Comparison of ENCODE assay signal across 8 cellular contexts in the genomic region with DNA sequence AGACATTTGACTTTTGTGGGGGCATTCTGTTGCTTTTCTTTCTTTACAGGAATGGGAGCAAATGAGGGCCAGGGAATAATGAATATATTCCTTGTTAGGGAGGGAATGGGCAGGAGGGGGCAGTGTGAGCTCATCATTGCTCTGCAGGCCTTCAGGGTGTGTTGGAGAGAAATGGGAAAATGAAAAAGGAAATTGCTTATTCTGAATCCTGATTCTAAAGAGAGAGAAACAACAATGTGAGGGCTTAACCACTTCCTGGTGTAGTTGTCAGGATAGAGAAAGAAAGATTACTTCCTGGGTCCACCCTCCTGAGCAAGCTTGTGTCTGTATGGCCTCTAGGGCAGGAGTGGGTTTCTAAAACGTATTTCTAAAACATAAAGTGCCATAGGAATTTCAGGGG. TPM values are rescaled to one million over a fixed set of nuclear protein-coding genes. Genes with fewer than 3 reads are reported as not detected.
DNase-seq lines count a peak whose midpoint lies in the region; ATAC-seq and TF ChIP-seq lines count a peak whose summit lies in the region.

No MANE protein-coding gene starts in this region.

- H3F3A ChIP-seq in Loucy (ENCODE audit: low read depth) = no peaks in the 10 kb centered on the region

- H3K36me3 Mint-ChIP-seq in WTC11 = peaks cover 24% of the 10 kb centered on the region

- no peaks in the 10 kb centered on the region for H3K9me3 ChIP-seq in Loucy (ENCODE audit: insufficient read depth, low read depth, low read length)

- H4K20me1 ChIP-seq in Loucy (ENCODE audit: insufficient read depth, low read length, poor library complexity, severe bottlenecking) = no peaks in the 10 kb centered on the region

- no peaks in the 10 kb centered on the region for H3K27me3 ChIP-seq in Loucy (ENCODE audit: insufficient read depth, low read length, poor library complexity, severe bottlenecking)

- peaks cover 28% of the 10 kb centered on the region for H3K4me1 ChIP-seq in Loucy (ENCODE audit: insufficient read depth, low read length, poor library complexity, severe bottlenecking)

- peak overlapping the region; percentile 12 for H3K9ac ChIP-seq in Loucy (ENCODE audit: low read depth, low read length, poor library complexity, severe bottlenecking)

- peaks cover 10% of the 10 kb centered on the region for H3K4me1 Mint-ChIP-seq in WTC11

- H3K27ac Mint-ChIP-seq in WTC11 = no peak overlapping the region

- no peaks in the 10 kb centered on the region for H3K9me2 ChIP-seq in Loucy (replicated peaks; ENCODE audit: low read depth, low read length)

- ATAC-seq in WTC11 = peak; percentile 75
- no peak for ATAC-seq in GM19328 (IDR thresholded peaks at IDR 0.05; ENCODE audit: unreplicated experiment)

- no peaks in the 10 kb centered on the region for H3K9me3 Mint-ChIP-seq in WTC11

- no peak overlapping the region for H3K4me3 Mint-ChIP-seq in WTC11

- H3K27ac ChIP-seq in epithelial cell of prostate = peak overlapping the region; percentile 11

- CTCF ChIA-PET in WTC11 (lab: Charles Lee) = interaction anchor here (0.5 to 1.9 kb wide), 14 partner anchors 13 to 253 kb away, joined by 3 to 11 read pairs (median 4); no protein-coding TSS in a partner anchor

- no peaks in the 10 kb centered on the region; the same call in 1 of the 2 replicates for H3K36me3 ChIP-seq in Loucy (ENCODE audit: insufficient read depth, low read length)

- H2AFZ ChIP-seq in Loucy (ENCODE audit: low read length) = no peak overlapping the region

- H3K79me2 ChIP-seq in Loucy (ENCODE audit: insufficient read depth, low read length) = no peaks in the 10 kb centered on the region

- TF ChIP-seq CTCF in GM10266 (IDR thresholded peaks at IDR 0.05; ENCODE audit: control insufficient read depth, insufficient read depth, low read depth, missing control alignments) (peak; percentile 75), Loucy (conservative IDR thresholded peaks at IDR 0.05; ENCODE audit: low read length) (peak; percentile 92), WTC11 (IDR thresholded peaks at IDR 0.05) (peak; percentile 51; the same call in 1 of the 2 replicates)

- H3K27me3 Mint-ChIP-seq in WTC11 (ENCODE audit: low read depth) = no peaks in the 10 kb centered on the region

- peak overlapping the region; percentile 24 for H3K4me2 ChIP-seq in Loucy (ENCODE audit: low read depth, low read length, poor library complexity, severe bottlenecking)

- POLR2A ChIA-PET in WTC11 (lab: Charles Lee) = no interaction called here

- H3K4me3 ChIP-seq in Loucy (ENCODE audit: low read length, poor library complexity, severe bottlenecking) = no peak overlapping the region

- DNase-seq in AG08396 (ENCODE audit: low spot score) (peak; percentile 68), GM10266 (ENCODE audit: extremely low spot score) (peak; percentile 60), WTC11 (ENCODE audit: low spot score) (peak; percentile 46), epithelial cell of prostate (ENCODE audit: low read depth, low spot score) (no peak), myocyte (ENCODE audit: low read depth) (peak; percentile 43), GOT3 (lab: John Stamatoyannopoulos, UW) (no peak)

TF ChIP-seq in WTC11, 78 proteins besides CTCF, POLR2A, EP300 and RAD21:
- TF ChIP-seq, protein P1, sequence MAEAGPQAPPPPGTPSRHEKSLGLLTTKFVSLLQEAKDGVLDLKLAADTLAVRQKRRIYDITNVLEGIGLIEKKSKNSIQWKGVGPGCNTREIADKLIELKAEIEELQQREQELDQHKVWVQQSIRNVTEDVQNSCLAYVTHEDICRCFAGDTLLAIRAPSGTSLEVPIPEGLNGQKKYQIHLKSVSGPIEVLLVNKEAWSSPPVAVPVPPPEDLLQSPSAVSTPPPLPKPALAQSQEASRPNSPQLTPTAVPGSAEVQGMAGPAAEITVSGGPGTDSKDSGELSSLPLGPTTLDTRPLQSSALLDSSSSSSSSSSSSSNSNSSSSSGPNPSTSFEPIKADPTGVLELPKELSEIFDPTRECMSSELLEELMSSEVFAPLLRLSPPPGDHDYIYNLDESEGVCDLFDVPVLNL (CRISPR knock-in tag; IDR thresholded peaks at IDR 0.05; ENCODE audit: borderline replicate concordance, low read depth) = no peak
- no peak for TF ChIP-seq CREB1 (CRISPR knock-in tag; IDR thresholded peaks at IDR 0.05)
- TF ChIP-seq, protein P2, sequence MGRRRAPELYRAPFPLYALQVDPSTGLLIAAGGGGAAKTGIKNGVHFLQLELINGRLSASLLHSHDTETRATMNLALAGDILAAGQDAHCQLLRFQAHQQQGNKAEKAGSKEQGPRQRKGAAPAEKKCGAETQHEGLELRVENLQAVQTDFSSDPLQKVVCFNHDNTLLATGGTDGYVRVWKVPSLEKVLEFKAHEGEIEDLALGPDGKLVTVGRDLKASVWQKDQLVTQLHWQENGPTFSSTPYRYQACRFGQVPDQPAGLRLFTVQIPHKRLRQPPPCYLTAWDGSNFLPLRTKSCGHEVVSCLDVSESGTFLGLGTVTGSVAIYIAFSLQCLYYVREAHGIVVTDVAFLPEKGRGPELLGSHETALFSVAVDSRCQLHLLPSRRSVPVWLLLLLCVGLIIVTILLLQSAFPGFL (CRISPR knock-in tag; IDR thresholded peaks at IDR 0.05; ENCODE audit: borderline replicate concordance) = no peak
- TF ChIP-seq, protein P3, sequence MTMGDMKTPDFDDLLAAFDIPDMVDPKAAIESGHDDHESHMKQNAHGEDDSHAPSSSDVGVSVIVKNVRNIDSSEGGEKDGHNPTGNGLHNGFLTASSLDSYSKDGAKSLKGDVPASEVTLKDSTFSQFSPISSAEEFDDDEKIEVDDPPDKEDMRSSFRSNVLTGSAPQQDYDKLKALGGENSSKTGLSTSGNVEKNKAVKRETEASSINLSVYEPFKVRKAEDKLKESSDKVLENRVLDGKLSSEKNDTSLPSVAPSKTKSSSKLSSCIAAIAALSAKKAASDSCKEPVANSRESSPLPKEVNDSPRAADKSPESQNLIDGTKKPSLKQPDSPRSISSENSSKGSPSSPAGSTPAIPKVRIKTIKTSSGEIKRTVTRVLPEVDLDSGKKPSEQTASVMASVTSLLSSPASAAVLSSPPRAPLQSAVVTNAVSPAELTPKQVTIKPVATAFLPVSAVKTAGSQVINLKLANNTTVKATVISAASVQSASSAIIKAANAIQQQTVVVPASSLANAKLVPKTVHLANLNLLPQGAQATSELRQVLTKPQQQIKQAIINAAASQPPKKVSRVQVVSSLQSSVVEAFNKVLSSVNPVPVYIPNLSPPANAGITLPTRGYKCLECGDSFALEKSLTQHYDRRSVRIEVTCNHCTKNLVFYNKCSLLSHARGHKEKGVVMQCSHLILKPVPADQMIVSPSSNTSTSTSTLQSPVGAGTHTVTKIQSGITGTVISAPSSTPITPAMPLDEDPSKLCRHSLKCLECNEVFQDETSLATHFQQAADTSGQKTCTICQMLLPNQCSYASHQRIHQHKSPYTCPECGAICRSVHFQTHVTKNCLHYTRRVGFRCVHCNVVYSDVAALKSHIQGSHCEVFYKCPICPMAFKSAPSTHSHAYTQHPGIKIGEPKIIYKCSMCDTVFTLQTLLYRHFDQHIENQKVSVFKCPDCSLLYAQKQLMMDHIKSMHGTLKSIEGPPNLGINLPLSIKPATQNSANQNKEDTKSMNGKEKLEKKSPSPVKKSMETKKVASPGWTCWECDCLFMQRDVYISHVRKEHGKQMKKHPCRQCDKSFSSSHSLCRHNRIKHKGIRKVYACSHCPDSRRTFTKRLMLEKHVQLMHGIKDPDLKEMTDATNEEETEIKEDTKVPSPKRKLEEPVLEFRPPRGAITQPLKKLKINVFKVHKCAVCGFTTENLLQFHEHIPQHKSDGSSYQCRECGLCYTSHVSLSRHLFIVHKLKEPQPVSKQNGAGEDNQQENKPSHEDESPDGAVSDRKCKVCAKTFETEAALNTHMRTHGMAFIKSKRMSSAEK (CRISPR knock-in tag; IDR thresholded peaks at IDR 0.05; ENCODE audit: borderline replicate concordance) = no peak
- TF ChIP-seq ZNF232 (CRISPR knock-in tag; IDR thresholded peaks at IDR 0.05) = no peak
- TF ChIP-seq, protein P4, sequence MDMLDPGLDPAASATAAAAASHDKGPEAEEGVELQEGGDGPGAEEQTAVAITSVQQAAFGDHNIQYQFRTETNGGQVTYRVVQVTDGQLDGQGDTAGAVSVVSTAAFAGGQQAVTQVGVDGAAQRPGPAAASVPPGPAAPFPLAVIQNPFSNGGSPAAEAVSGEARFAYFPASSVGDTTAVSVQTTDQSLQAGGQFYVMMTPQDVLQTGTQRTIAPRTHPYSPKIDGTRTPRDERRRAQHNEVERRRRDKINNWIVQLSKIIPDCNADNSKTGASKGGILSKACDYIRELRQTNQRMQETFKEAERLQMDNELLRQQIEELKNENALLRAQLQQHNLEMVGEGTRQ (CRISPR knock-in tag; IDR thresholded peaks at IDR 0.05) = no peak
- no peak for TF ChIP-seq ZNF671 (CRISPR knock-in tag; IDR thresholded peaks at IDR 0.05)

RNA-seq across cellular contexts. Expression of a gene that starts 28.3 kb away (rescaled TPM):
- total RNA-seq in WTC11 (2021) (68.0 to 69.7 TPM (median 68.6 TPM) in 3 replicates), myocyte (0.05 and 0.21 TPM in 2 replicates)
- 0.79 TPM for polyA plus RNA-seq in myocyte (2012)

Comparison
In these comparisons a context has a peak if more than half of its experiments do, and no peak if none do; other contexts are left out.
1. DNase-seq: peak in AG08396 (single experiment), GM10266 (single experiment), WTC11 (single experiment) and myocyte (single experiment); none in epithelial cell of prostate (single experiment) and GOT3 (single experiment).
2. RNA of a gene that starts 28.3 kb away (total RNA-seq): 68.0 to 69.7 TPM in WTC11; 0.05 to 0.21 TPM in myocyte; every median in the first group is over 10 times any median in the second.
3. Peak in every context shown above with its lines, with median percentiles within 50 percentile points of each other: CTCF ChIP-seq.